Comparison of ENCODE assay signal across 15 cellular contexts in genomic region chr3:66010348-66011097, GRCh38. TPM values are rescaled to one million over a fixed set of nuclear protein-coding genes. Genes with fewer than 3 reads are reported as not detected.
DNase-seq lines count a peak whose midpoint lies in the region; ATAC-seq and TF ChIP-seq lines count a peak whose summit lies in the region.
"Had no signal": no experiment of that assay in that cellular context is flagged by ENCODE, and none has a peak within 500 bp of the region (broad histone marks: within the 10 kb centered on the region; RNA-seq: fewer than 3 reads in every experiment).

No MANE protein-coding gene starts in this region.

- H3K14ac ChIP-seq in H9 (ENCODE audit: insufficient read depth, low read length), result no peak overlapping the region

- H3K9me3 Mint-ChIP-seq in H9, result no peaks in the 10 kb centered on the region
- H3K9me3 Mint-ChIP-seq: activated T-cell treated with anti-CD3 and anti-CD28 coated beads, Interleukin-2, amount 50 U/mL, for 4 hours had no signal

- no peaks in the 10 kb centered on the region for H3K36me3 ChIP-seq in PC-9 (ENCODE audit: low read depth)
- no peaks in the 10 kb centered on the region for H3K36me3 ChIP-seq in prostate gland
- H3K36me3 ChIP-seq: esophagus muscularis mucosa had no signal

- no peak overlapping the region for H2BK15ac ChIP-seq in H9 (ENCODE audit: low read depth, low read length)

- H4K91ac ChIP-seq in H9 (ENCODE audit: insufficient read length, low read depth, low read length), result no peak overlapping the region

- H2BK20ac ChIP-seq in H9 (ENCODE audit: low read depth, low read length, poor library complexity, severe bottlenecking), result no peak overlapping the region

- TF ChIP-seq CTCF in H9 (conservative IDR thresholded peaks at IDR 0.05) (no peak), PC-9 (conservative IDR thresholded peaks at IDR 0.05) (no peak), prostate gland (IDR thresholded peaks at IDR 0.05) (no peak)

- no peaks in the 10 kb centered on the region for H3K23me2 ChIP-seq in H9 (ENCODE audit: insufficient read length, low read depth, low read length, poor library complexity, severe bottlenecking)

- H4K5ac ChIP-seq in H9 (ENCODE audit: insufficient read length, low read depth, low read length), result no peak overlapping the region

- H2AFZ ChIP-seq in H9 (ENCODE audit: low read length), result no peak overlapping the region
- H2AFZ ChIP-seq in PC-9, result no peak overlapping the region

- H3K4me1 ChIP-seq in H9 (ENCODE audit: insufficient read depth, low read length), result peaks cover 12% of the 10 kb centered on the region
- H3K4me1 ChIP-seq in PC-9 (replicated peaks; ENCODE audit: insufficient read depth), result peaks cover 16% of the 10 kb centered on the region
- H3K4me1 ChIP-seq in prostate gland (replicated peaks), result no peaks in the 10 kb centered on the region

- no peak overlapping the region for H4K8ac ChIP-seq in H9 (replicated peaks; ENCODE audit: insufficient read length, low read depth, low read length)

- H3K27me3 ChIP-seq in H9 (ENCODE audit: insufficient read depth, low read length) (no peaks in the 10 kb centered on the region), PC-9 (ENCODE audit: insufficient read depth, low read depth) (no peaks in the 10 kb centered on the region), prostate gland (replicated peaks; ENCODE audit: insufficient read depth) (no peaks in the 10 kb centered on the region)
- H3K27me3 ChIP-seq: esophagus muscularis mucosa had no signal

- H3K56ac ChIP-seq in H9 (ENCODE audit: insufficient read length, low read depth, low read length), result no peak overlapping the region

- no peak overlapping the region for H3K27ac ChIP-seq in H9 (ENCODE audit: insufficient read length, low read depth, low read length)
- peak overlapping the region; percentile 49 for H3K27ac ChIP-seq in PC-9
- H3K27ac ChIP-seq in prostate gland, result peak overlapping the region; percentile 40 to 56

- H3K9ac ChIP-seq in H9 (ENCODE audit: extremely low read depth, insufficient read length, low read length), result no peak overlapping the region

- H2BK12ac ChIP-seq in H9 (ENCODE audit: insufficient read length, low read depth, low read length), result no peak overlapping the region

- TF ChIP-seq POLR2A in prostate gland (IDR thresholded peaks at IDR 0.05), result no peak

- H3K9me3 ChIP-seq in H9 (ENCODE audit: control insufficient read depth, low read depth, low read length) (no peaks in the 10 kb centered on the region), PC-9 (ENCODE audit: insufficient read depth, low read depth) (no peaks in the 10 kb centered on the region), prostate gland (no peaks in the 10 kb centered on the region)
- H3K9me3 ChIP-seq: esophagus muscularis mucosa had no signal

- H3K79me2 ChIP-seq in H9 (ENCODE audit: insufficient read depth, low read length), result peaks cover 13% of the 10 kb centered on the region; the same call in 1 of the 2 replicates
- H3K79me2 ChIP-seq in PC-9 (ENCODE audit: low read depth), result peaks cover 45% of the 10 kb centered on the region

- BruUV-seq in PC-9 (replicated peaks; lab: Mats Ljungman, UMichigan), result no TSS peak

- H3K4me3 ChIP-seq in PC-9, result no peak overlapping the region
- H3K4me3 ChIP-seq in prostate gland, result peak overlapping the region in 1 of 2 donors; percentile 7
- H3K4me3 ChIP-seq: esophagus muscularis mucosa had no signal

- no peak for DNase-seq in H9
- peak; percentile 23 to 62 for DNase-seq in PC-9
- DNase-seq in left ventricle myocardium superior, result no peak
- no peak for DNase-seq in prostate gland (ENCODE audit: low spot score)
- DNase-seq in DMS153 (lab: John Stamatoyannopoulos, UW), result no peak
- no peak for DNase-seq in activated CD4-positive, alpha-beta T cell treated with anti-CD3 and anti-CD28 coated beads for 4 hours
- DNase-seq: activated CD4-positive, alpha-beta T cell treated with anti-CD3 and anti-CD28 coated beads, Interleukin-2, amount 50 U/mL, for 1 hour; activated T-cell treated with anti-CD3 and anti-CD28 coated beads, Interleukin-2, amount 50 U/mL, for 4 hours; GOT3; KG1; NCI-H82 had no signal

- H3K4me2 ChIP-seq in H9 (ENCODE audit: insufficient read depth, insufficient read length, low read length), result peak overlapping the region; percentile 1
- peak overlapping the region; percentile 21; the same call in 1 of the 2 replicates for H3K4me2 ChIP-seq in PC-9

- 0 out of 2 replicates have a peak, but pooled peaks cover 6% of the 10 kb centered on the region for H3F3A ChIP-seq in PC-9 (ENCODE audit: insufficient read depth, low read depth)

- H3K4me1 Mint-ChIP-seq in H9, result peaks cover 35 to 38% of the 10 kb centered on the region in 2 experiments
- H3K4me1 Mint-ChIP-seq: B cell had no signal

- H3K27me3 Mint-ChIP-seq in H9 (ENCODE audit: low read depth), result no peaks in the 10 kb centered on the region

- CTCF ChIA-PET in PC-9 (lab: Charles Lee), result no interaction called here

- ATAC-seq in left ventricle myocardium superior (peak; percentile 44), HG02798 (IDR thresholded peaks at IDR 0.05; ENCODE audit: poor library complexity, unreplicated experiment) (no peak), GM19463 (IDR thresholded peaks at IDR 0.05; ENCODE audit: unreplicated experiment) (no peak)
- ATAC-seq: activated T-cell treated with anti-CD3 and anti-CD28 coated beads, Interleukin-2, amount 50 U/mL, for 4 hours had no signal

- H3K9me2 ChIP-seq in PC-9 (ENCODE audit: insufficient read depth), result no peaks in the 10 kb centered on the region

- no CpG with 5 or more reads among the region's 6 CpGs for WGBS in H9 (ENCODE audit: extremely low coverage, insufficient read length, low lambda C conversion rate)
- 37% methylated on average over 6 of the region's 6 CpGs for WGBS in prostate gland

- H2BK120ac ChIP-seq in H9 (ENCODE audit: low read depth, low read length, poor library complexity, severe bottlenecking), result no peak overlapping the region

- H2AK5ac ChIP-seq in H9 (ENCODE audit: insufficient read length, low read length), result no peak overlapping the region

- H2BK5ac ChIP-seq in H9 (ENCODE audit: insufficient read length, low read length), result no peak overlapping the region

- peaks cover 0 to under 1% (median 0%) of the 10 kb centered on the region in 3 experiments; a peak in 2 of 7 replicates for H3K36me3 Mint-ChIP-seq in H9 (ENCODE audit: insufficient read depth in 1 of 3, low read depth in 3 of 3)

- H3T11ph ChIP-seq in H9 (ENCODE audit: low read length), result no peak overlapping the region

- no peak overlapping the region for H3K4ac ChIP-seq in H9 (ENCODE audit: low read depth, low read length)

- no peak overlapping the region for H3K23ac ChIP-seq in H9 (ENCODE audit: insufficient read length, low read depth, low read length)

- intact Hi-C loops in PC-9 (cut with micrococcal nuclease; ENCODE audit: unreplicated experiment), result loop anchor here (5.0 kb wide), 1 partner anchor 58 kb away; no protein-coding TSS in a partner anchor
- intact Hi-C loops in left ventricle myocardium superior (cut with micrococcal nuclease), result no loop called here
- intact Hi-C loops in prostate gland (cut with DNase I), result no loop called here

- POLR2A ChIA-PET in PC-9 (lab: Charles Lee; ENCODE audit: unreplicated experiment), result interaction anchor here (0.6 kb wide), 1 partner anchor 162 kb away, joined by 6 read pairs; no protein-coding TSS in a partner anchor

- peak overlapping the region; percentile 41 to 89 (median 80); a peak in 4 of 7 replicates for H3K27ac Mint-ChIP-seq in H9
- H3K27ac Mint-ChIP-seq: B cell had no signal

- H3K79me1 ChIP-seq in H9 (ENCODE audit: insufficient read depth, low read depth, low read length, poor library complexity, severe bottlenecking), result peaks cover 10% of the 10 kb centered on the region

- peaks cover 2% of the 10 kb centered on the region for H4K20me1 ChIP-seq in H9 (ENCODE audit: control insufficient read depth, insufficient read depth, insufficient read length)
- H4K20me1 ChIP-seq in PC-9 (ENCODE audit: insufficient read depth), result no peaks in the 10 kb centered on the region

- no peak overlapping the region for H3K4me3 Mint-ChIP-seq in H9
- H3K4me3 Mint-ChIP-seq: activated T-cell treated with anti-CD3 and anti-CD28 coated beads, Interleukin-2, amount 50 U/mL, for 4 hours; B cell had no signal

- no peak overlapping the region for H3K18ac ChIP-seq in H9 (ENCODE audit: insufficient read length, low read depth, low read length)

RNA-seq across cellular contexts. Expression of gene MAGI1, which starts 28.2 kb away (rescaled TPM):
- 57.8 and 65.7 TPM in 2 replicates for total RNA-seq in H9 (2021)
- total RNA-seq in PC-9 (2021), result 23.3 and 24.1 TPM in 2 replicates
- total RNA-seq in left ventricle myocardium superior, result 37.5 TPM
- 10 to 100 TPM; 37.5 to 51.6 TPM for total RNA-seq in prostate gland

Comparison
In these comparisons a context has a peak if more than half of its experiments do, and no peak if none do; other contexts are left out.
1. DNase-seq: peak in PC-9 (2 of 2); none in H9 (single experiment), left ventricle myocardium superior (single experiment), prostate gland (single experiment), DMS153 (single experiment) and activated CD4-positive, alpha-beta T cell treated with anti-CD3 and anti-CD28 coated beads for 4 hours (0 of 2).